In the genomic region with DNA sequence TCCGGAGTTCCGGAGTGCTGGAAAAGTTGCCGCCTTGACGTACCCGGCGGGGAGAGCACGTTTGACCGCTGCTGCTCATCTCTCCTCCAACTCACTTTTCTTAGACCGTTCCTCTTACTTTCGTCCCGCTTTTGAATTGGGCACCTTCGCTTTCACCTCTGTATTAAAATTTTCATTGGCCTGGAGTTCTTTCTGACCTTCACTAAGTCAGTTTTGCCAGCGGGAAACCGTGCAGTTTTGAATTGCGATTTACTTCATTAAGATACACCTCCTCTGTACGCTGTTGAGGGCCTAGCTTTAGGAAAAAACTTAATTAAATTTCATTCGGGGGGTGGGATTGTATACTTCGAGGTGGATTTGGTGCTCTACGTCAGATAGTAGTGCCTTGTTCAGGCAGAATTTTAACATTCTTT, we compare ENCODE assay signal across 8 cellular contexts. TPM values are rescaled to one million over a fixed set of nuclear protein-coding genes. Genes with fewer than 3 reads are reported as not detected.
DNase-seq lines count a peak whose midpoint lies in the region; ATAC-seq and TF ChIP-seq lines count a peak whose summit lies in the region.

No MANE protein-coding gene starts in this region.

- H3K4me1 Mint-ChIP-seq in WTC11: peaks cover 43% of the 10 kb centered on the region
- H3K4me1 Mint-ChIP-seq in stimulated activated naive B cell treated with anti-CD40 and anti-IgM and Interleukin-4, amounts not matched to agents 10 μg/mL and 1 μg/mL and 100 μg/mL, for 72 hours: peaks cover 12 to 21% of the 10 kb centered on the region in 2 donors

- H3K9me3 Mint-ChIP-seq in WTC11: no peaks in the 10 kb centered on the region
- H3K9me3 Mint-ChIP-seq in stimulated activated naive B cell treated with anti-CD40 and anti-IgM and Interleukin-4, amounts not matched to agents 10 μg/mL and 1 μg/mL and 100 μg/mL, for 72 hours: no peaks in the 10 kb centered on the region

- no peaks in the 10 kb centered on the region for H3K36me3 ChIP-seq in iPS-18a (ENCODE audit: control insufficient read depth, low read depth, low read length)

- TF ChIP-seq CTCF in WTC11 (IDR thresholded peaks at IDR 0.05) (no peak), GM10266 (IDR thresholded peaks at IDR 0.05; ENCODE audit: control insufficient read depth, insufficient read depth, low read depth, missing control alignments) (no peak)

- H3K4me3 Mint-ChIP-seq in WTC11: peak overlapping the region; percentile 96
- H3K4me3 Mint-ChIP-seq in stimulated activated naive B cell treated with anti-CD40 and anti-IgM and Interleukin-4, amounts not matched to agents 10 μg/mL and 1 μg/mL and 100 μg/mL, for 72 hours: peak overlapping the region; percentile 89 to 95

- peak; percentile 59 for DNase-seq in NCI-H82 (lab: John Stamatoyannopoulos, UW)
- no peak for DNase-seq in NCI-H82 treated with DMSO at 0.1 percent for 48 hours (lab: John Stamatoyannopoulos, UW; ENCODE audit: unreplicated experiment)
- no peak for DNase-seq in WTC11 (ENCODE audit: low spot score)
- no peak for DNase-seq in stimulated activated naive B cell treated with anti-CD40 and anti-IgM and Interleukin-4, amounts not matched to agents 10 μg/mL and 1 μg/mL and 100 μg/mL, for 72 hours
- DNase-seq in GM10266 (ENCODE audit: extremely low spot score): no peak
- DNase-seq in head of caudate nucleus: no peak

- ATAC-seq in HG02798 (IDR thresholded peaks at IDR 0.05; ENCODE audit: poor library complexity, unreplicated experiment): peak; percentile 3
- no peak for ATAC-seq in WTC11
- ATAC-seq in stimulated activated naive B cell treated with anti-CD40 and anti-IgM and Interleukin-4, amounts not matched to agents 10 μg/mL and 1 μg/mL and 100 μg/mL, for 72 hours (replicated peaks): peak in 1 of 2 donors; percentile 0

- POLR2A ChIA-PET in WTC11 (lab: Charles Lee): interaction anchor here (0.8 to 1.2 kb wide), 2 partner anchors 8 to 66 kb away, joined by 3 to 5 read pairs; a partner anchor contains a TSS

- H3K27ac ChIP-seq in iPS-18a (ENCODE audit: low read length): no peak overlapping the region

- no peaks in the 10 kb centered on the region for H3K27me3 ChIP-seq in iPS-18a (ENCODE audit: control insufficient read depth, insufficient read depth, low read length)

- H3K36me3 Mint-ChIP-seq in WTC11: no peaks in the 10 kb centered on the region
- no peaks in the 10 kb centered on the region for H3K36me3 Mint-ChIP-seq in stimulated activated naive B cell treated with anti-CD40 and anti-IgM and Interleukin-4, amounts not matched to agents 10 μg/mL and 1 μg/mL and 100 μg/mL, for 72 hours

- intact Hi-C loops in head of caudate nucleus (cut with DNase I): loop anchor here (2.0 to 10.0 kb wide), 2 partner anchors 17 to 1547 kb away; a partner anchor contains a TSS

- H3K27me3 Mint-ChIP-seq in WTC11 (ENCODE audit: low read depth): no peaks in the 10 kb centered on the region
- H3K27me3 Mint-ChIP-seq in stimulated activated naive B cell treated with anti-CD40 and anti-IgM and Interleukin-4, amounts not matched to agents 10 μg/mL and 1 μg/mL and 100 μg/mL, for 72 hours: no peaks in the 10 kb centered on the region

- peak overlapping the region; percentile 93 for H3K27ac Mint-ChIP-seq in WTC11
- H3K27ac Mint-ChIP-seq in stimulated activated naive B cell treated with anti-CD40 and anti-IgM and Interleukin-4, amounts not matched to agents 10 μg/mL and 1 μg/mL and 100 μg/mL, for 72 hours: peak overlapping the region; percentile 85

- H3K4me3 ChIP-seq in iPS-18a (ENCODE audit: low read length): peak overlapping the region; percentile 87

- CTCF ChIA-PET in WTC11 (lab: Charles Lee): interaction anchor here (2.6 to 3.5 kb wide), 2 partner anchors 18 to 66 kb away, joined by 9 to 44 read pairs; a partner anchor contains a TSS

- H3K9ac ChIP-seq in iPS-18a (ENCODE audit: low read length): peak overlapping the region; percentile 94

- H3K4me1 ChIP-seq in iPS-18a (ENCODE audit: control insufficient read depth, low read depth, low read length): peaks cover 11% of the 10 kb centered on the region

- H3K9me3 ChIP-seq in iPS-18a (ENCODE audit: control insufficient read depth, low read depth, low read length): no peaks in the 10 kb centered on the region

TF ChIP-seq in WTC11, 78 proteins besides CTCF, POLR2A, EP300 and RAD21:
- no peak for TF ChIP-seq CREB1 (CRISPR knock-in tag; IDR thresholded peaks at IDR 0.05)
- TF ChIP-seq, protein P1, sequence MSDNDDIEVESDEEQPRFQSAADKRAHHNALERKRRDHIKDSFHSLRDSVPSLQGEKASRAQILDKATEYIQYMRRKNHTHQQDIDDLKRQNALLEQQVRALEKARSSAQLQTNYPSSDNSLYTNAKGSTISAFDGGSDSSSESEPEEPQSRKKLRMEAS (CRISPR knock-in tag; IDR thresholded peaks at IDR 0.05): no peak
- TF ChIP-seq, protein P2, sequence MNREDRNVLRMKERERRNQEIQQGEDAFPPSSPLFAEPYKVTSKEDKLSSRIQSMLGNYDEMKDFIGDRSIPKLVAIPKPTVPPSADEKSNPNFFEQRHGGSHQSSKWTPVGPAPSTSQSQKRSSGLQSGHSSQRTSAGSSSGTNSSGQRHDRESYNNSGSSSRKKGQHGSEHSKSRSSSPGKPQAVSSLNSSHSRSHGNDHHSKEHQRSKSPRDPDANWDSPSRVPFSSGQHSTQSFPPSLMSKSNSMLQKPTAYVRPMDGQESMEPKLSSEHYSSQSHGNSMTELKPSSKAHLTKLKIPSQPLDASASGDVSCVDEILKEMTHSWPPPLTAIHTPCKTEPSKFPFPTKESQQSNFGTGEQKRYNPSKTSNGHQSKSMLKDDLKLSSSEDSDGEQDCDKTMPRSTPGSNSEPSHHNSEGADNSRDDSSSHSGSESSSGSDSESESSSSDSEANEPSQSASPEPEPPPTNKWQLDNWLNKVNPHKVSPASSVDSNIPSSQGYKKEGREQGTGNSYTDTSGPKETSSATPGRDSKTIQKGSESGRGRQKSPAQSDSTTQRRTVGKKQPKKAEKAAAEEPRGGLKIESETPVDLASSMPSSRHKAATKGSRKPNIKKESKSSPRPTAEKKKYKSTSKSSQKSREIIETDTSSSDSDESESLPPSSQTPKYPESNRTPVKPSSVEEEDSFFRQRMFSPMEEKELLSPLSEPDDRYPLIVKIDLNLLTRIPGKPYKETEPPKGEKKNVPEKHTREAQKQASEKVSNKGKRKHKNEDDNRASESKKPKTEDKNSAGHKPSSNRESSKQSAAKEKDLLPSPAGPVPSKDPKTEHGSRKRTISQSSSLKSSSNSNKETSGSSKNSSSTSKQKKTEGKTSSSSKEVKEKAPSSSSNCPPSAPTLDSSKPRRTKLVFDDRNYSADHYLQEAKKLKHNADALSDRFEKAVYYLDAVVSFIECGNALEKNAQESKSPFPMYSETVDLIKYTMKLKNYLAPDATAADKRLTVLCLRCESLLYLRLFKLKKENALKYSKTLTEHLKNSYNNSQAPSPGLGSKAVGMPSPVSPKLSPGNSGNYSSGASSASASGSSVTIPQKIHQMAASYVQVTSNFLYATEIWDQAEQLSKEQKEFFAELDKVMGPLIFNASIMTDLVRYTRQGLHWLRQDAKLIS (CRISPR knock-in tag; IDR thresholded peaks at IDR 0.05; ENCODE audit: borderline replicate concordance): no peak
- TF ChIP-seq JAZF1 (CRISPR knock-in tag; IDR thresholded peaks at IDR 0.05): no peak
- TF ChIP-seq GTF2I (CRISPR knock-in tag; conservative IDR thresholded peaks at IDR 0.05): no peak
- no peak for TF ChIP-seq ZNF219 (CRISPR knock-in tag; IDR thresholded peaks at IDR 0.05; ENCODE audit: borderline replicate concordance)
- TF ChIP-seq GABPB1 (CRISPR knock-in tag; IDR thresholded peaks at IDR 0.05): no peak
- TF ChIP-seq, protein P3, sequence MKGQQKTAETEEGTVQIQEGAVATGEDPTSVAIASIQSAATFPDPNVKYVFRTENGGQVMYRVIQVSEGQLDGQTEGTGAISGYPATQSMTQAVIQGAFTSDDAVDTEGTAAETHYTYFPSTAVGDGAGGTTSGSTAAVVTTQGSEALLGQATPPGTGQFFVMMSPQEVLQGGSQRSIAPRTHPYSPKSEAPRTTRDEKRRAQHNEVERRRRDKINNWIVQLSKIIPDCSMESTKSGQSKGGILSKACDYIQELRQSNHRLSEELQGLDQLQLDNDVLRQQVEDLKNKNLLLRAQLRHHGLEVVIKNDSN (CRISPR knock-in tag; IDR thresholded peaks at IDR 0.05): no peak
- TF ChIP-seq FOXJ3 (CRISPR knock-in tag; IDR thresholded peaks at IDR 0.05; ENCODE audit: borderline replicate concordance): no peak
TF ChIP-seq in WTC11: peak in this region for 0.

RNA-seq across cellular contexts. Expression of a gene that starts 1.3 kb away (rescaled TPM):
- total RNA-seq in WTC11 (2021): 125 to 136 TPM (median 128 TPM) in 3 replicates

RNA-seq across cellular contexts. Expression of a gene that starts 17.5 kb away (rescaled TPM):
- 19.8 to 24.9 TPM (median 21.6 TPM) in 3 replicates for total RNA-seq in WTC11 (2021)
